26 cellular contexts compared by ENCODE assay signal in the genomic region with DNA sequence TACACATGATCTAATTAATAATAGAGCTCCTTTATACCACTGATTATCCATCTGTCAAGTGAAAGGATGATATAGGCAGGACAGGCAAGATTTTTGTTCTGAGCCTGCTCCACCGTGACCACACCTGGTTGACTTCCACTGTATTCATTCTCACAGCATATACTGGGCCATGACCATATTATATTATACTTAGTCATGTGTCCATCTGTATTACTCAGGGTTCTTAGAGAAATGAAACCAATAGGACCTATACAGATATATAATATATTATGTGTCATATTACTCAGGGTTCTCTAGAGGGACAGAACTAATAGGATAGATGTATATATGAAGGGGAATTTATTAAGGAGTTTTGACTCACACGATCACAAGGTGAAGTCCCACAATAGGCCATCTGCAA.
"Had no signal": no experiment of that assay in that cellular context is flagged by ENCODE, and none has a peak within 500 bp of the region (broad histone marks: within the 10 kb centered on the region; RNA-seq: fewer than 3 reads in every experiment).

No MANE protein-coding gene starts in this region.

- ATAC-seq: activated CD4-positive, alpha-beta T cell treated with anti-CD3 and anti-CD28 coated beads for 36 hours; activated CD8-positive, alpha-beta memory T cell treated with anti-CD3 and anti-CD28 coated beads, Interleukin-2, amount 10 ng/mL, durations not matched to agents 7 days and 5 days; activated CD8-positive, alpha-beta T cell treated with anti-CD3 and anti-CD28 coated beads, Interleukin-2, amount 10 ng/mL, durations not matched to agents 7 days and 5 days; activated naive CD8-positive, alpha-beta T cell treated with anti-CD3 and anti-CD28 coated beads, Interleukin-2, amount 50 U/mL, for 24 hours; gastroesophageal sphincter; heart right ventricle had no signal

- DNase-seq: activated CD4-positive, alpha-beta memory T cell treated with anti-CD3 and anti-CD28 coated beads for 36 hours; activated CD4-positive, alpha-beta T cell treated with anti-CD3 and anti-CD28 coated beads for 36 hours; activated CD4-positive, alpha-beta T cell treated with anti-CD3 and anti-CD28 coated beads, Interleukin-2, amount 10 ng/mL, durations not matched to agents 24 days and 14 days; activated CD4-positive, CD25-positive, alpha-beta regulatory T cell; activated CD4-positive, CD25-positive, alpha-beta regulatory T cell treated with anti-CD3 and anti-CD28 coated beads, Interleukin-2, amount 50 U/mL, for 72 hours; activated CD8-positive, alpha-beta memory T cell treated with anti-CD3 and anti-CD28 coated beads, Interleukin-2, amount 10 ng/mL, durations not matched to agents 7 days and 5 days; activated CD8-positive, alpha-beta memory T cell treated with anti-CD3 and anti-CD28 coated beads, Interleukin-2, amount 50 U/mL, for 4 hours; activated CD8-positive, alpha-beta T cell treated with anti-CD3 and anti-CD28 coated beads, Interleukin-2, amount 10 ng/mL, durations not matched to agents 7 days and 5 days; activated effector memory CD4-positive, alpha-beta T cell treated with anti-CD3 and anti-CD28 coated beads, Interleukin-2, amount 50 U/mL, for 16 hours; activated naive CD4-positive, alpha-beta T cell treated with anti-CD3 and anti-CD28 coated beads for 36 hours; activated naive CD8-positive, alpha-beta T cell treated with anti-CD3 and anti-CD28 coated beads for 36 hours; activated naive CD8-positive, alpha-beta T cell treated with anti-CD3 and anti-CD28 coated beads, Interleukin-2, amount 50 U/mL, for 24 hours; activated T-cell treated with anti-CD3 and anti-CD28 coated beads, Interleukin-2, amount 50 U/mL, for 1 hour; activated T-cell treated with anti-CD3 and anti-CD28 coated beads, Interleukin-2, amount 50 U/mL, for 48 hours; adrenal gland; amygdala; brain microvascular endothelial cell; cortex of kidney; effector CD8-positive, alpha-beta T cell; esophagus squamous epithelium; foreskin melanocyte; heart right ventricle; T-helper 2 cell had no signal

- H3K9me3 ChIP-seq: adrenal gland, ascending aorta, esophagus squamous epithelium, gastroesophageal sphincter, heart right ventricle had no signal

- H3K27me3 ChIP-seq: adrenal gland, ascending aorta, brain microvascular endothelial cell, esophagus squamous epithelium, gastroesophageal sphincter, heart right ventricle had no signal

- H3K4me1 ChIP-seq: adrenal gland, ascending aorta, esophagus squamous epithelium, gastroesophageal sphincter, heart right ventricle had no signal

- H3K27ac ChIP-seq: adrenal gland, ascending aorta, brain microvascular endothelial cell, epithelial cell of prostate, esophagus squamous epithelium, gastroesophageal sphincter, heart right ventricle had no signal

- H3K4me3 ChIP-seq: adrenal gland, ascending aorta, esophagus squamous epithelium, gastroesophageal sphincter, heart right ventricle had no signal

- H3K36me3 ChIP-seq: adrenal gland, ascending aorta, brain microvascular endothelial cell, esophagus squamous epithelium, gastroesophageal sphincter, heart right ventricle had no signal
